ENCODE assay signal across 8 cellular contexts in the genomic region with DNA sequence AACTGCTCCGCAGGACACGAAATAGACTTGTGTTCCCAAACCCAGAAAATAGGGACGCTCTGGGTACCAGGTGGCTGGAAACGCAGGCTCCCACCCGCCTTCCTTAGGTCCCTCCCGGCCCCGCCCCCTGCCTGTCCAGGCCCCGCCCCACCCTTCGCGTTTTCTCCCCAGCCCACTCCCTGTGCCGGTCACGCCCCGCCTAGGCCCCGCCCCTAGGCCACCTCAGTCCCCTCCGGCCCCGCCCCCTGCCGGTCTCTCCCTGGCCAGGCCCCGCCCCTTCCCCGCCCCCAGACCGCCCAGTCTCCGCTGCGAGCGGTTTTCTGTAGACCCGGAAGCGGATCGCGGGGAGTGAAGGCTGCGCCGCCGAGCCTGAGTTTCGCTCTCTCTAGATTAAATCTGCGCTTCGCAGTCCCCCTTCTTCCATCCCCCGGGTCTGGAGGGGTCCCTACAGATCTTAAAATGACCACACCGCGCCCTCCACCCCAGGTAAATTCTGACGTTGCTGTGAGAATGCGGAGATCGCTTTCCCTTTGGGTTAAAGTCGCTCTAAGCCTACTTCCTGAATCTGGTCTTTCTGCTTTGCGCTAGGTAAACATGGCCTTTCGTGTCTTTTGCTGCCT. TPM values are rescaled to one million over a fixed set of nuclear protein-coding genes. Genes with fewer than 3 reads are reported as not detected.
DNase-seq lines count a peak whose midpoint lies in the region; ATAC-seq and TF ChIP-seq lines count a peak whose summit lies in the region.

No MANE protein-coding gene starts in this region.

- H3K27ac ChIP-seq in hepatocyte: peak overlapping the region; percentile 92

- peak; percentile 33 for DNase-seq in GM04503 (ENCODE audit: low read depth)
- DNase-seq in LNCaP clone FGC (ENCODE audit: low read depth): peak; percentile 46
- peak; percentile 86 to 99 (median 95) for DNase-seq in T-helper 2 cell
- peak; percentile 96 for DNase-seq in astrocyte of the hippocampus (ENCODE audit: low read depth, low spot score)
- DNase-seq in hepatocyte (ENCODE audit: low spot score): peak; percentile 99
- peak; percentile 63 for DNase-seq in pulmonary artery endothelial cell (ENCODE audit: low read depth, low spot score)
- peak; percentile 98 for DNase-seq in ureter (ENCODE audit: low spot score)

- H4K20me1 ChIP-seq in hepatocyte (ENCODE audit: insufficient read depth, poor library complexity, severe bottlenecking): no peaks in the 10 kb centered on the region

- H3K4me1 ChIP-seq in hepatocyte (ENCODE audit: insufficient read depth): peaks cover 8% of the 10 kb centered on the region

- H3K79me2 ChIP-seq in hepatocyte: peaks cover 7% of the 10 kb centered on the region

- 4% methylated on average over 22 of the region's 42 CpGs for WGBS in hepatocyte (ENCODE audit: low lambda C conversion rate, missing lambda C conversion rate)

- no peaks in the 10 kb centered on the region for H3K27me3 ChIP-seq in hepatocyte

- no peak for TF ChIP-seq CTCF in LNCaP clone FGC (IDR thresholded peaks at IDR 0.05; ENCODE audit: control insufficient read depth, extremely low read depth, insufficient read depth)
- TF ChIP-seq CTCF in hepatocyte (IDR thresholded peaks at IDR 0.05; ENCODE audit: poor library complexity): no peak

- ATAC-seq in HG02763 (IDR thresholded peaks at IDR 0.05; ENCODE audit: unreplicated experiment): no peak

- H3K36me3 ChIP-seq in hepatocyte (replicated peaks; ENCODE audit: insufficient read depth, low read depth): no peaks in the 10 kb centered on the region

- H3K9me3 ChIP-seq in hepatocyte (ENCODE audit: low read depth): no peaks in the 10 kb centered on the region

- peak overlapping the region; percentile 71 for H3K4me3 ChIP-seq in LNCaP clone FGC (ENCODE audit: low read depth, low read length)
- H3K4me3 ChIP-seq in hepatocyte: peak overlapping the region; percentile 86

- no peaks in the 10 kb centered on the region for H3K9me2 ChIP-seq in hepatocyte (replicated peaks; ENCODE audit: insufficient read depth)

- peak overlapping the region; percentile 95 for H2AFZ ChIP-seq in hepatocyte

- H3K4me2 ChIP-seq in hepatocyte: peak overlapping the region; percentile 89

RNA-seq across cellular contexts. Expression of gene ZNF665, which starts 3.7 kb away (rescaled TPM):
- total RNA-seq in hepatocyte (3.4 and 3.6 TPM in 2 replicates), pulmonary artery endothelial cell (2.4 and 3.3 TPM in 2 replicates), ureter (11.7 TPM)
- 2.2 and 4.5 TPM in 2 replicates for polyA plus RNA-seq in hepatocyte

RNA-seq across cellular contexts. Expression of gene ZNF347, which starts 38.0 kb away (rescaled TPM):
- total RNA-seq in hepatocyte (8.3 and 9.2 TPM in 2 replicates), pulmonary artery endothelial cell (4.8 and 9.4 TPM in 2 replicates), ureter (24.1 TPM)
- polyA plus RNA-seq in hepatocyte: 3.8 and 7.1 TPM in 2 replicates

RNA-seq across cellular contexts. Expression of gene ZNF677, which starts 57.8 kb away (rescaled TPM):
- total RNA-seq in hepatocyte (37.8 and 40.6 TPM in 2 replicates), pulmonary artery endothelial cell (17.2 and 17.8 TPM in 2 replicates), ureter (25.5 TPM)
- polyA plus RNA-seq in hepatocyte: 18.7 and 21.2 TPM in 2 replicates

Comparison
In these comparisons a context has a peak if more than half of its experiments do, and no peak if none do; other contexts are left out.
1. DNase-seq: peak in every context shown above with its lines; median percentile 99 in hepatocyte; 98 in ureter; 96 in astrocyte of the hippocampus; 95 in T-helper 2 cell; 63 in pulmonary artery endothelial cell; 46 in LNCaP clone FGC; 33 in GM04503.